26 cellular contexts compared by ENCODE assay signal in genomic region chr9:29203216-29203930, GRCh38. TPM values are rescaled to one million over a fixed set of nuclear protein-coding genes. Genes with fewer than 3 reads are reported as not detected.
"Had no signal": no experiment of that assay in that cellular context is flagged by ENCODE, and none has a peak within 500 bp of the region (broad histone marks: within the 10 kb centered on the region; RNA-seq: fewer than 3 reads in every experiment).

No MANE protein-coding gene starts in this region.

- FAIRE-seq: endometrium had no signal

- H3K27ac ChIP-seq: cardiac muscle cell, foreskin keratinocyte, left lung, right atrium auricular region, stomach, suprapubic skin, tibial nerve had no signal

- H3K9me3 ChIP-seq: left lung, right atrium auricular region, stomach, suprapubic skin, tibial nerve had no signal

- H3K4me3 ChIP-seq: cardiac muscle cell, left lung, right atrium auricular region, stomach, suprapubic skin, tibial nerve had no signal

- H3K27me3 ChIP-seq: right atrium auricular region, stomach, suprapubic skin, tibial nerve had no signal

- DNase-seq: activated CD4-positive, alpha-beta memory T cell treated with anti-CD3 and anti-CD28 coated beads, Interleukin-2, amount 10 ng/mL, durations not matched to agents 7 days and 5 days; activated CD4-positive, alpha-beta T cell treated with anti-CD3 and anti-CD28 coated beads for 48 hours; activated effector memory CD4-positive, alpha-beta T cell treated with Interleukin-2 at 50 U/mL for 16 hours; activated naive CD4-positive, alpha-beta T cell treated with anti-CD3 and anti-CD28 coated beads for 36 hours; activated naive CD8-positive, alpha-beta T cell treated with anti-CD3 and anti-CD28 coated beads, Interleukin-2, amount 10 ng/mL, durations not matched to agents 7 days and 5 days; activated T-cell treated with anti-CD3 and anti-CD28 coated beads, Interleukin-2, amount 50 U/mL, for 72 hours; amygdala; effector CD4-positive, alpha-beta T cell; erythroblast; foreskin keratinocyte; immature natural killer cell; left lung; midbrain; natural killer cell; stimulated activated CD4-positive, alpha-beta T cell treated with anti-CD3 and anti-CD28 coated beads, Interleukin-12 subunit alpha, Interleukin-12 subunit beta, amount 100 ng/mL, for 4 hours; stomach; T1000 had no signal

- H3K4me1 ChIP-seq: foreskin keratinocyte, left lung, right atrium auricular region, suprapubic skin, tibial nerve had no signal

- ATAC-seq: activated T-cell treated with anti-CD3 and anti-CD28 coated beads, Interleukin-2, amount 50 U/mL, for 72 hours; foreskin keratinocyte; left lung had no signal

- H3K36me3 ChIP-seq: cardiac muscle cell, left lung, right atrium auricular region, stomach, suprapubic skin, tibial nerve had no signal

RNA-seq across cellular contexts. Expression of gene LINGO2, which starts 10.0 kb away (rescaled TPM):
- total RNA-seq: activated CD4-positive, alpha-beta memory T cell treated with anti-CD3 and anti-CD28 coated beads, Interleukin-2, amount 10 ng/mL, durations not matched to agents 7 days and 5 days; activated naive CD4-positive, alpha-beta T cell treated with anti-CD3 and anti-CD28 coated beads for 36 hours; activated naive CD8-positive, alpha-beta T cell treated with anti-CD3 and anti-CD28 coated beads, Interleukin-2, amount 10 ng/mL, durations not matched to agents 7 days and 5 days; activated T-cell treated with anti-CD3 and anti-CD28 coated beads, Interleukin-2, amount 50 U/mL, for 72 hours; fibroblast of lung; foreskin keratinocyte; left lung; lung microvascular endothelial cell; osteocyte; right atrium auricular region; T-helper 1 cell treated with Interleukin-12 subunit alpha and Interleukin-12 subunit beta and Interleukin-4 antibody, amounts not matched to agents 30 ng/mL and 1 ng/mL, for 36 hours had no signal
- polyA plus RNA-seq: fibroblast of lung, foreskin keratinocyte had no signal
